7 cellular contexts compared by ENCODE assay signal in the genomic region with DNA sequence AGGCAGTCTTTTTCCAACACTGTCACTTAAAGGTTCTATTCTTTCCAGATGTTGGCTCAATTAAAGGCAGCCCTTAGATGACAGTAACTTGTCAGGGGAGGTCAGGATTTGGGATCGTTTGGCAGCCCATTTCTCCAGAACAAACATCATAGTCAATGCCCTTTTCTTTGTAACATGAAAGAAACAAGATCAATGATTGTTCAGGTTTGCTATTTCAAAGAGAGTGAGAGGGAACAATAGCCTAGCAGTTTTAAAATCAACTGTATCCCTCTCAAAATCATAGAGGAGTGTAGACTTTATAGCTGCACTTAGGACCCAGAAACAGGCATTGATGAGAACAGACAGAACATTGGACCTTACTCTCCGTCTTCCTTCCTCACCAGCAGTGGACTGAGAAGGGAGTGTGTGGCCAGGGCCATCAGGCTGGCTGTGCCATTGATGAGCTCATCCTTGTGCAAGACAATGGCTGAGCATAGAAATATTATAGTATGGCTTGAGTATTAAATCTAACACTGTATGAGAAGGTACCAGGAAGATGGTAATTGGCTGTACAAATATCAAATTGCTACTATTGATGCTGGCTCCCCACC.
"Had no signal": no experiment of that assay in that cellular context is flagged by ENCODE, and none has a peak within 500 bp of the region (broad histone marks: within the 10 kb centered on the region; RNA-seq: fewer than 3 reads in every experiment).

No MANE protein-coding gene starts in this region.

- H3K4me3 ChIP-seq: GM23338 had no signal

- H3K4me3 Mint-ChIP-seq: GM23338, H9, IgD-negative memory B cell had no signal

- H3K27me3 Mint-ChIP-seq: IgD-negative memory B cell had no signal

- ATAC-seq: GM23338 had no signal

- FAIRE-seq: H1, H54, HTR-8/SVneo had no signal

- H3K27ac Mint-ChIP-seq: GM23338, H9, IgD-negative memory B cell had no signal

- H3K4me2 ChIP-seq: GM23338 had no signal

- H3K9me3 Mint-ChIP-seq: GM23338, H9, IgD-negative memory B cell had no signal

- H2AFZ ChIP-seq: GM23338 had no signal

- DNase-seq: H9, HCEC 1CT had no signal
